ENCODE assay signal across 20 cellular contexts in genomic region chr13:27810461-27810860, GRCh38. TPM values are rescaled to one million over a fixed set of nuclear protein-coding genes. Genes with fewer than 3 reads are reported as not detected.
DNase-seq lines count a peak whose midpoint lies in the region; ATAC-seq and TF ChIP-seq lines count a peak whose summit lies in the region.
"Had no signal": no experiment of that assay in that cellular context is flagged by ENCODE, and none has a peak within 500 bp of the region (broad histone marks: within the 10 kb centered on the region; RNA-seq: fewer than 3 reads in every experiment).

No MANE protein-coding gene starts in this region.

- H3K4me1 Mint-ChIP-seq in stimulated activated naive B cell treated with anti-CD40 and anti-IgM and Interleukin-4, amounts not matched to agents 10 μg/mL and 1 μg/mL and 100 μg/mL, for 72 hours = peaks cover 0 to 2% of the 10 kb centered on the region in 2 donors
- H3K4me1 Mint-ChIP-seq: CD4-positive, alpha-beta memory T cell had no signal

- TF ChIP-seq CTCF in epithelial cell of esophagus (IDR thresholded peaks at IDR 0.05; ENCODE audit: insufficient read depth, low read depth, low read length, missing control alignments) = no peak

- no peak for ATAC-seq in HG03521 (IDR thresholded peaks at IDR 0.05; ENCODE audit: unreplicated experiment)
- no peak for ATAC-seq in stimulated activated naive B cell treated with anti-CD40 and anti-IgM and Interleukin-4, amounts not matched to agents 10 μg/mL and 1 μg/mL and 100 μg/mL, for 72 hours (replicated peaks)

- H3K4me3 Mint-ChIP-seq in stimulated activated naive B cell treated with anti-CD40 and anti-IgM and Interleukin-4, amounts not matched to agents 10 μg/mL and 1 μg/mL and 100 μg/mL, for 72 hours = no peak overlapping the region
- H3K4me3 Mint-ChIP-seq: CD4-positive, alpha-beta memory T cell; HFFc6 had no signal

- no peaks in the 10 kb centered on the region for H3K9me3 Mint-ChIP-seq in stimulated activated naive B cell treated with anti-CD40 and anti-IgM and Interleukin-4, amounts not matched to agents 10 μg/mL and 1 μg/mL and 100 μg/mL, for 72 hours
- H3K9me3 Mint-ChIP-seq: CD4-positive, alpha-beta memory T cell; HFFc6 had no signal

- no peak overlapping the region for H3K4me3 ChIP-seq in MG63
- no peak overlapping the region for H3K4me3 ChIP-seq in epithelial cell of esophagus (ENCODE audit: low read length)
- H3K4me3 ChIP-seq: HAP-1 had no signal

- no peak overlapping the region for H3K27ac Mint-ChIP-seq in stimulated activated naive B cell treated with anti-CD40 and anti-IgM and Interleukin-4, amounts not matched to agents 10 μg/mL and 1 μg/mL and 100 μg/mL, for 72 hours
- H3K27ac Mint-ChIP-seq: CD4-positive, alpha-beta memory T cell; HFFc6 had no signal

- peaks cover 63 to 66% of the 10 kb centered on the region in 2 donors for H3K27me3 Mint-ChIP-seq in stimulated activated naive B cell treated with anti-CD40 and anti-IgM and Interleukin-4, amounts not matched to agents 10 μg/mL and 1 μg/mL and 100 μg/mL, for 72 hours

- no peaks in the 10 kb centered on the region for H3K27me3 ChIP-seq in MG63

- no peaks in the 10 kb centered on the region for H3K9me3 ChIP-seq in MG63
- H3K9me3 ChIP-seq: HAP-1 had no signal

- no peaks in the 10 kb centered on the region for H3K36me3 ChIP-seq in MG63
- H3K36me3 ChIP-seq: HAP-1 had no signal

- H3K36me3 Mint-ChIP-seq in stimulated activated naive B cell treated with anti-CD40 and anti-IgM and Interleukin-4, amounts not matched to agents 10 μg/mL and 1 μg/mL and 100 μg/mL, for 72 hours = no peaks in the 10 kb centered on the region
- H3K36me3 Mint-ChIP-seq: CD4-positive, alpha-beta memory T cell had no signal

- DNase-seq in MG63 (peak; percentile 41), RKO (ENCODE audit: low spot score) (peak; percentile 16), epithelial cell of esophagus (ENCODE audit: low read depth) (peak; percentile 27), NCI-H187 (lab: John Stamatoyannopoulos, UW) (no peak)
- no peak for DNase-seq in stimulated activated naive B cell treated with anti-CD40 and anti-IgM and Interleukin-4, amounts not matched to agents 10 μg/mL and 1 μg/mL and 100 μg/mL, for 72 hours
- DNase-seq: C1 segment of cervical spinal cord; Calu3; CD4-positive, alpha-beta memory T cell; COR-L47; DMS53; DMS79 treated with DMSO at 0.1 percent for 48 hours; GF-D8; GOT3; HFFc6 had no signal

RNA-seq across cellular contexts. Expression of gene GSX1, which starts 18.2 kb away (rescaled TPM):
- total RNA-seq in MG63 (2014; rRNA removed; shearing (Covaris generic); ENCODE audit: low replicate concordance) = not detected in 2 replicates
- total RNA-seq: A172; A673; Calu3; CD4-positive, alpha-beta memory T cell; Daoy; G401; HFFc6 had no signal

Comparison
In these comparisons a context has a peak if more than half of its experiments do, and no peak if none do; other contexts are left out.
1. DNase-seq: peak in MG63 (single experiment), RKO (single experiment) and epithelial cell of esophagus (single experiment); none in stimulated activated naive B cell treated with anti-CD40 and anti-IgM and Interleukin-4, amounts not matched to agents 10 μg/mL and 1 μg/mL and 100 μg/mL, for 72 hours (single experiment) and NCI-H187 (0 of 2).